Comparison of ENCODE assay signal across 15 cellular contexts in the genomic region with DNA sequence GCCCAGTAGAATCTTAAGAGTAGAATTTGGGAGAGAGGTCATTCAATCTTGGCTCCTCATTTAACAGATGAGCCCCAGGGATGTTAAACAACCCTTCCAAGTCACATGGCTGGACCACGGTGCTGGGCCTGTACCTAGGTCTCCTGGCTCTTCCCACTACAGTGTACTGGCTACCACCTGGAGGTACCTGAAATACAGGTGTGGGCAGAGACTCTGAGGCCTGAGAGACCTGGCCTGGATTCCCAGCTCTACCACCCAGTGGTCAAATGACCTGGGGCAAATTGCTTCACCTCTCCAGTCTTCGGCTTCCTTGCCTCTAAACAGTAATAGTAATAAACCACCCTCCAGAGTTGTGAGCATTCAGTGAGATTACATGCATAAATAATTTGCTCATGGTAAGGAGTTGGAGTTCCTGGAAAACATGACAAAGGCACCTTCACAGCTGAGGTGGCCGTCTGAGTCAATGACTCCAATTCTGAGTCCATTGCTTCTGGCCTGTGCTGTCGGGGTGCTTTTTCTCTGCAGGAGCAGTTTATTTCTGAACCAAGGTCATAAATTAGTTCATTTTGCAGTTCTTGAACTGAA.
"Had no signal": no experiment of that assay in that cellular context is flagged by ENCODE, and none has a peak within 500 bp of the region (broad histone marks: within the 10 kb centered on the region; RNA-seq: fewer than 3 reads in every experiment).

No MANE protein-coding gene starts in this region.

- DNase-seq: activated CD4-positive, alpha-beta T cell treated with anti-CD3 and anti-CD28 coated beads for 4 hours; activated effector memory CD4-positive, alpha-beta T cell treated with anti-CD3 and anti-CD28 coated beads, Interleukin-2, amount 50 U/mL, for 16 hours; amniotic stem cell; caudate nucleus; foreskin fibroblast; glutamatergic neuron; mesendoderm; naive thymus-derived CD4-positive, alpha-beta T cell; sigmoid colon; stimulated activated naive B cell treated with anti-CD40 and anti-IgM and Interleukin-4, amounts not matched to agents 10 μg/mL and 1 μg/mL and 100 μg/mL, for 72 hours had no signal

- H3K4me3 ChIP-seq: neural progenitor cell, sigmoid colon, thoracic aorta, upper lobe of left lung had no signal

- H2AFZ ChIP-seq: neural progenitor cell had no signal

- H3K36me3 ChIP-seq: neural progenitor cell, thoracic aorta had no signal

- H3K9ac ChIP-seq: neural progenitor cell had no signal

- H3K27me3 ChIP-seq: neural progenitor cell, sigmoid colon, upper lobe of left lung had no signal

- ATAC-seq: activated naive CD4-positive, alpha-beta T cell treated with anti-CD3 and anti-CD28 coated beads, Interleukin-2, amount 50 U/mL, for 72 hours; activated T-cell treated with anti-CD3 and anti-CD28 coated beads, Interleukin-2, amount 50 U/mL, for 72 hours; naive thymus-derived CD4-positive, alpha-beta T cell; stimulated activated naive B cell treated with anti-CD40 and anti-IgM and Interleukin-4, amounts not matched to agents 10 μg/mL and 1 μg/mL and 100 μg/mL, for 72 hours had no signal

- H3K9me3 ChIP-seq: sigmoid colon, thoracic aorta, upper lobe of left lung had no signal

- H3K4me2 ChIP-seq: neural progenitor cell had no signal

- H3K27ac ChIP-seq: neural progenitor cell, sigmoid colon, thoracic aorta, upper lobe of left lung had no signal
